ENCODE assay signal across 8 cellular contexts in the genomic region with DNA sequence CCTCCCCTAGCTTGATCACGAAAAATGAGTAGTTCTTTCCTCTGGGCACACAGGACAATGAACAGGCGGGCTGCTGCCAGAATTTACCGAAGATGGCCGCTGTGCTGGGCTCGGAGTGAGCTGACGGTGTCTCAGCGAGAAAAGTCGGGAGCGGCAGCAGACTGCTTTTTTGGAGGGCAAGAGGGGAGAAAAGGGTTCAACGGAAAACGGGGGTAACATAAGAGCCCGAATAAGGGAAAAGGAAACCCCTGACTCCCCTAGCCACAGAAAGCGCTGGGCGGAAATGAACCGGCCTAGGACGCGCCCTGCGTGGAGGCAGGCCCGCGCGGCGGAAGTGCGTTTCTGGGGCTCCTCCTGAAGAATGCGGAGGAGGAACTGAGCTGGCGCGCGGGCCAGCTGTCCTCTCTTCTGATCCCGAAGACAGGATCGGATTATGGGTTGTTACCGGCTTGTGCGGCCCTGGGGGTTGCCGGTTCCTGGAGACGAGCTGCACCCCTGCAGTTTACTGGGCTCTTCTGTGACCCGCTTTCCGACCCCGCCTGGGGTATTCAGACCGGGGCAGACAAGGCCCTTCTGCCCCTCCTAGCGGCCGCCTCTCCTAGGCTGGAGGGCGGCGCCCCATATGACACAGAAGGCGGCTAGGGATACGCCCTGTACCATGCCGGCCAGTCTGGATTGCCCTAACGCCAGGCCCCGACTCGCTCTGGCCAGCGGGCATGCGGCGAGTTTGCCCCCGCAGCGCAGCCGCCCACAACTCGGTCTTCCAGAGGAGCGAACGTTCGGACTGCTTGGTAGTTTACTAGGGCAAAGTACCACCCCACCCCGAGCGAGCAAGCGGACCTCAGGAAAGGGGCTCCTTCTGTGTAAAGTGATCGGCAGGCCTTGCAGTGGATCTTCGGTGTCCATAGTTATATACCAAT. TPM values are rescaled to one million over a fixed set of nuclear protein-coding genes. Genes with fewer than 3 reads are reported as not detected.
DNase-seq lines count a peak whose midpoint lies in the region; ATAC-seq, FAIRE-seq and TF ChIP-seq lines count a peak whose summit lies in the region.

No MANE protein-coding gene starts in this region.

- intact Hi-C loops in A673 (cut with micrococcal nuclease; ENCODE audit: unreplicated experiment): loop anchor here (5.0 kb wide), 2 partner anchors 123 to 353 kb away; no protein-coding TSS in a partner anchor

- ATAC-seq in GM18519 (IDR thresholded peaks at IDR 0.05; ENCODE audit: low FRiP score, unreplicated experiment) (peak; percentile 66), HG03045 (IDR thresholded peaks at IDR 0.05; ENCODE audit: unreplicated experiment) (peak; percentile 92)

- H3K27ac ChIP-seq in A673 (ENCODE audit: low read depth, low read length, poor library complexity, severe bottlenecking): peak overlapping the region; percentile 97
- H3K27ac ChIP-seq in WERI-Rb-1: peak overlapping the region; percentile 94

- no peaks in the 10 kb centered on the region for H3K27me3 ChIP-seq in A673 (replicated peaks; ENCODE audit: insufficient read depth, low read depth, low read length, poor library complexity)
- no peaks in the 10 kb centered on the region for H3K27me3 ChIP-seq in WERI-Rb-1 (ENCODE audit: insufficient read depth, low read depth, severe bottlenecking)
- H3K27me3 ChIP-seq in bronchial epithelial cell (ENCODE audit: control insufficient read depth, insufficient read depth, low read length): no peaks in the 10 kb centered on the region

- TF ChIP-seq CTCF in A673 (conservative IDR thresholded peaks at IDR 0.05; ENCODE audit: low read depth, low read length) (peak; percentile 36; the same call in 1 of the 2 replicates), WERI-Rb-1 (IDR thresholded peaks at IDR 0.05; ENCODE audit: low read depth, low read length) (peak; percentile 33; the same call in 1 of the 2 replicates), bronchial epithelial cell (IDR thresholded peaks at IDR 0.05; ENCODE audit: insufficient read depth, low read length, severe bottlenecking) (peak; percentile 75)

- FAIRE-seq in bronchial epithelial cell (lab: Jason Lieb, UNC): no peak

- POLR2A ChIA-PET in A673 (lab: Charles Lee; ENCODE audit: low non-redundant PET): interaction anchor here (0.6 to 0.8 kb wide), 5 partner anchors 11 to 1092 kb away, joined by 3 to 4 read pairs (median 4); no protein-coding TSS in a partner anchor

- CTCF ChIA-PET in A673 (lab: Charles Lee): interaction anchor here (0.7 to 0.9 kb wide), 2 partner anchors 29 to 351 kb away, joined by 3 read pairs; no protein-coding TSS in a partner anchor

- H3K9me3 ChIP-seq in A673 (ENCODE audit: low read depth, low read length, poor library complexity, severe bottlenecking): no peaks in the 10 kb centered on the region
- H3K9me3 ChIP-seq in WERI-Rb-1 (ENCODE audit: severe bottlenecking): no peaks in the 10 kb centered on the region

- DNase-seq in A673 (ENCODE audit: low spot score) (peak; percentile 92), NCI-H2171 (lab: John Stamatoyannopoulos, UW) (peak; percentile 77), WERI-Rb-1 (peak; percentile 93), bronchial epithelial cell (ENCODE audit: low read depth) (peak; percentile 74), iris pigment epithelial cell (ENCODE audit: low read depth) (peak; percentile 88)
- peak; percentile 80 for DNase-seq in stimulated activated CD4-positive, alpha-beta T cell treated with anti-CD3 and anti-CD28 coated beads, Interleukin-12 subunit alpha, Interleukin-12 subunit beta, amount 100 ng/mL, for 4 hours

- H3K36me3 ChIP-seq in A673 (ENCODE audit: insufficient read depth, low read length, poor library complexity, severe bottlenecking): no peaks in the 10 kb centered on the region
- H3K36me3 ChIP-seq in WERI-Rb-1: no peaks in the 10 kb centered on the region; the same call in 1 of the 2 replicates
- no peaks in the 10 kb centered on the region for H3K36me3 ChIP-seq in bronchial epithelial cell (ENCODE audit: control insufficient read depth, insufficient read depth, low read length)

- H3K4me3 ChIP-seq in A673 (ENCODE audit: low read depth, low read length, poor library complexity, severe bottlenecking) (peak overlapping the region; percentile 60), WERI-Rb-1 (ENCODE audit: low read depth, low read length) (peak overlapping the region; percentile 82), bronchial epithelial cell (ENCODE audit: low read depth, low read length) (peak overlapping the region; percentile 68)

- H3K4me1 ChIP-seq in A673 (ENCODE audit: insufficient read depth, low read length, poor library complexity, severe bottlenecking): peaks cover 77% of the 10 kb centered on the region

- BruUV-seq in A673 (replicated peaks; lab: Mats Ljungman, UMichigan): TSS peak; percentile 86

RNA-seq across cellular contexts. Expression of a gene that starts 30.1 kb away (rescaled TPM):
- total RNA-seq in A673 (2021) (63.9 and 67.2 TPM in 2 replicates), bronchial epithelial cell (73.9 and 79.8 TPM in 2 replicates)

Comparison
In these comparisons a context has a peak if more than half of its experiments do, and no peak if none do; other contexts are left out.
1. Peak in every context shown above with its lines: DNase-seq, ATAC-seq, H3K4me3 ChIP-seq and H3K27ac ChIP-seq.